In genomic region chr14:82905762-82906161, GRCh38 we compare ENCODE assay signal across 19 cellular contexts.
"Had no signal": no experiment of that assay in that cellular context is flagged by ENCODE, and none has a peak within 500 bp of the region (broad histone marks: within the 10 kb centered on the region; RNA-seq: fewer than 3 reads in every experiment).

No MANE protein-coding gene starts in this region.

- H3K9me3 Mint-ChIP-seq: neural crest cell had no signal

- ATAC-seq: activated naive CD4-positive, alpha-beta T cell treated with anti-CD3 and anti-CD28 coated beads, Interleukin-2, amount 50 U/mL, for 72 hours; esophagus mucosa; gastroesophageal sphincter; heart left ventricle; left ventricle myocardium superior; mucosa of descending colon had no signal

- H3K27me3 Mint-ChIP-seq: memory B cell, naive B cell had no signal

- DNase-seq: activated CD4-positive, alpha-beta T cell treated with anti-CD3 and anti-CD28 coated beads for 1 hour; activated gamma-delta T cell treated with Interleukin-2 at 50 U/mL for 16 hours; activated T-cell treated with anti-CD3 and anti-CD28 coated beads for 4 hours; adrenal gland; effector CD4-positive, alpha-beta T cell; heart left ventricle; left ventricle myocardium superior; mucosa of descending colon; naive B cell; retina; spleen; stimulated activated CD8-positive, alpha-beta memory T cell treated with anti-CD3 and anti-CD28 coated beads, Interleukin-4, amount 100 ng/mL, for 48 hours; stimulated activated naive CD4-positive, alpha-beta T cell treated with Interleukin-2 at 50 U/mL for 16 hours had no signal

- H3K4me3 Mint-ChIP-seq: activated T-helper 1 cell treated with anti-CD3 and anti-CD28 coated beads, Interleukin-12 subunit alpha, Interleukin-12 subunit beta, Interleukin-2, Interleukin-4 antibody, amounts not matched to agents 30 ng/mL and 10 ng/mL and 1 ng/mL, durations not matched to agents 14 hours and 24 hours and 36 hours; memory B cell; naive B cell; neural crest cell had no signal

- H3K27ac Mint-ChIP-seq: activated naive CD4-positive, alpha-beta T cell treated with anti-CD3 and anti-CD28 coated beads, Interleukin-2, amount 50 U/mL, for 72 hours; activated T-helper 1 cell treated with anti-CD3 and anti-CD28 coated beads, Interleukin-12 subunit alpha, Interleukin-12 subunit beta, Interleukin-2, Interleukin-4 antibody, amounts not matched to agents 30 ng/mL and 10 ng/mL and 1 ng/mL, durations not matched to agents 14 hours and 24 hours and 36 hours; memory B cell; naive B cell had no signal

- H3K36me3 Mint-ChIP-seq: memory B cell, naive B cell had no signal

- H3K4me1 Mint-ChIP-seq: memory B cell, naive B cell, neural crest cell had no signal
